10 cellular contexts compared by ENCODE assay signal in the genomic region with DNA sequence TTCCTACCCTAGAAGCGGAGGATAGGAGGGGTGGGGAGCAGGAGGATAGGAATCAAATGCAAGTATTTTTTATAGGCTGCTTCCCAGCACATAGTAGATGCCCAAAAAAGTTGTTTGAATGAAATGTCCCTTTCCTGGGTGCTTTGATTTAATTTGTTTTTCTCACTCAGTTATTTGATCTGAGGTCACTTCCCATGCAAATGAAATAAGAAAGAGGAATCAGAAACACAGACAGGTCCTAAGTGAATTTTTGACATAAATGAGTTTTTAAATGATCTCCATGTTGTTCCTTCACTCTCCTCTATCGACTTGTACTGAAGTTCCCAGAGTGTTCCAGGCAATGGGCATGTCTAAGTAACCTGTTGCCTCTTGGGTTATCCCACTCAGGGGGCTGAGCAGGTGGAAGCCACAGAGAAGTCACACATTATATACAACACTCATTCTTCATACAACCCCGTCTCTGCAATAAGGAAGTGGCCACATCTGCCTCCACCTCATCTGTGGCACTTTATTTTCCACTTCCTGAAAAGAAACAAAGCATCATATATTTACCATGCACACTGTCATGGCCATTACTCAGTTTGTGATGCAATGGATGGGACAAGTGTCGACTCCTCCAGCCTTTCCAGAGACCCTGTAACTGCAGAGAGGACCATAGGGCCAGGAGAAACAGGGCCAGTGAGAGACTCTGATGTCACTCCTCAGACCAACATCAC.
DNase-seq lines count a peak whose midpoint lies in the region; ATAC-seq and TF ChIP-seq lines count a peak whose summit lies in the region.
"Had no signal": no experiment of that assay in that cellular context is flagged by ENCODE, and none has a peak within 500 bp of the region (broad histone marks: within the 10 kb centered on the region; RNA-seq: fewer than 3 reads in every experiment).

No MANE protein-coding gene starts in this region.

- peaks cover 0 to 4% (median 0%) of the 10 kb centered on the region in 11 experiments; a peak in 2 of 22 replicates for H3K27me3 ChIP-seq in BLaER1 treated with 17β-estradiol and CSF1 and Interleukin-3, amounts not matched to agents 10 nM and 100 nM
- no peaks in the 10 kb centered on the region for H3K27me3 ChIP-seq in MG63
- H3K27me3 ChIP-seq: body of pancreas had no signal

- no TSS peak for BruUV-seq in Calu3 (replicated peaks; lab: Mats Ljungman, UMichigan)

- H3K27me3 Mint-ChIP-seq in activated CD4-positive, alpha-beta memory T cell treated with anti-CD3 and anti-CD28 coated beads, Interleukin-2, amount 10 ng/mL, durations not matched to agents 7 days and 5 days: no peaks in the 10 kb centered on the region
- no peaks in the 10 kb centered on the region for H3K27me3 Mint-ChIP-seq in Calu3 (ENCODE audit: unreplicated experiment)

- TF ChIP-seq CTCF in Calu3 (IDR thresholded peaks at IDR 0.05; ENCODE audit: unreplicated experiment): no peak

- peaks cover 23% of the 10 kb centered on the region for H3K4me1 Mint-ChIP-seq in activated CD4-positive, alpha-beta memory T cell treated with anti-CD3 and anti-CD28 coated beads, Interleukin-2, amount 10 ng/mL, durations not matched to agents 7 days and 5 days
- H3K4me1 Mint-ChIP-seq in Calu3 (ENCODE audit: low read depth, unreplicated experiment): no peaks in the 10 kb centered on the region

- H3K9me3 Mint-ChIP-seq in activated CD4-positive, alpha-beta memory T cell treated with anti-CD3 and anti-CD28 coated beads, Interleukin-2, amount 10 ng/mL, durations not matched to agents 7 days and 5 days: no peaks in the 10 kb centered on the region
- H3K9me3 Mint-ChIP-seq in Calu3 (ENCODE audit: low read depth, unreplicated experiment): no peaks in the 10 kb centered on the region

- no peaks in the 10 kb centered on the region for H3K36me3 ChIP-seq in BLaER1 treated with 17β-estradiol and CSF1 and Interleukin-3, amounts not matched to agents 10 nM and 100 nM
- no peaks in the 10 kb centered on the region for H3K36me3 ChIP-seq in MG63

- DNase-seq in activated CD4-positive, alpha-beta memory T cell treated with anti-CD3 and anti-CD28 coated beads, Interleukin-2, amount 10 ng/mL, durations not matched to agents 7 days and 5 days: peak; percentile 37
- DNase-seq in Calu3: no peak
- no peak for DNase-seq in NCI-H2227 (lab: John Stamatoyannopoulos, UW; ENCODE audit: unreplicated experiment)
- no peak for DNase-seq in OCI-M2 (lab: John Stamatoyannopoulos, UW; ENCODE audit: unreplicated experiment)
- DNase-seq in MG63: no peak

- H3K27ac ChIP-seq in BLaER1 treated with 17β-estradiol and CSF1 and Interleukin-3, amounts not matched to agents 10 nM and 100 nM: peak overlapping the region in 8 of 11 experiments; percentile 3 to 60 (median 28); a peak in 9 of 22 replicates
- H3K27ac ChIP-seq: body of pancreas, SK-N-MC had no signal

- CTCF ChIA-PET in activated CD4-positive, alpha-beta memory T cell treated with anti-CD3 and anti-CD28 coated beads, Interleukin-2, amount 10 ng/mL, durations not matched to agents 7 days and 5 days (lab: Charles Lee): no interaction called here
- CTCF ChIA-PET in Calu3 (lab: Charles Lee): no interaction called here

- no peaks in the 10 kb centered on the region for H3K36me3 Mint-ChIP-seq in activated CD4-positive, alpha-beta memory T cell treated with anti-CD3 and anti-CD28 coated beads, Interleukin-2, amount 10 ng/mL, durations not matched to agents 7 days and 5 days (ENCODE audit: low read depth)
- no peaks in the 10 kb centered on the region for H3K36me3 Mint-ChIP-seq in Calu3 (ENCODE audit: insufficient read depth, unreplicated experiment)

- intact Hi-C loops in Calu3 (cut with micrococcal nuclease; ENCODE audit: unreplicated experiment): no loop called here

- peak overlapping the region; percentile 21 to 59 (median 45); a peak in 21 of 22 replicates for H3K4me2 ChIP-seq in BLaER1 treated with 17β-estradiol and CSF1 and Interleukin-3, amounts not matched to agents 10 nM and 100 nM

- POLR2A ChIA-PET in activated CD4-positive, alpha-beta memory T cell treated with anti-CD3 and anti-CD28 coated beads, Interleukin-2, amount 10 ng/mL, durations not matched to agents 7 days and 5 days (lab: Charles Lee): no interaction called here

- no peaks in the 10 kb centered on the region for H3K9me3 ChIP-seq in BLaER1 treated with 17β-estradiol and CSF1 and Interleukin-3, amounts not matched to agents 10 nM and 100 nM (replicated peaks in 1 of 11)
- H3K9me3 ChIP-seq in MG63: no peaks in the 10 kb centered on the region
- H3K9me3 ChIP-seq: body of pancreas had no signal

- H3K4me1 ChIP-seq in BLaER1 treated with 17β-estradiol and CSF1 and Interleukin-3, amounts not matched to agents 10 nM and 100 nM: peaks cover 29 to 36% (median 29%) of the 10 kb centered on the region in 10 experiments

- no peak overlapping the region for H3K4me3 Mint-ChIP-seq in activated CD4-positive, alpha-beta memory T cell treated with anti-CD3 and anti-CD28 coated beads, Interleukin-2, amount 10 ng/mL, durations not matched to agents 7 days and 5 days
- H3K4me3 Mint-ChIP-seq in Calu3 (ENCODE audit: low read depth, unreplicated experiment): no peak overlapping the region

- ATAC-seq in GM19452 (IDR thresholded peaks at IDR 0.05; ENCODE audit: unreplicated experiment): peak; percentile 75
- peak; percentile 74 for ATAC-seq in HG03521 (IDR thresholded peaks at IDR 0.05; ENCODE audit: unreplicated experiment)
- ATAC-seq: body of pancreas had no signal

- no peak overlapping the region for H3K4me3 ChIP-seq in BLaER1 treated with 17β-estradiol and CSF1 and Interleukin-3, amounts not matched to agents 10 nM and 100 nM
- no peak overlapping the region for H3K4me3 ChIP-seq in MG63
- H3K4me3 ChIP-seq: body of pancreas, SK-N-MC had no signal

- peak overlapping the region; percentile 66 for H3K27ac Mint-ChIP-seq in activated CD4-positive, alpha-beta memory T cell treated with anti-CD3 and anti-CD28 coated beads, Interleukin-2, amount 10 ng/mL, durations not matched to agents 7 days and 5 days
- H3K27ac Mint-ChIP-seq in Calu3 (ENCODE audit: unreplicated experiment): no peak overlapping the region

- H3K9ac ChIP-seq in BLaER1 treated with 17β-estradiol and CSF1 and Interleukin-3, amounts not matched to agents 10 nM and 100 nM: no peak overlapping the region

- H4K20me1 ChIP-seq in BLaER1 treated with 17β-estradiol and CSF1 and Interleukin-3, amounts not matched to agents 10 nM and 100 nM: peaks cover 0 to under 1% (median 0%) of the 10 kb centered on the region in 11 experiments; a peak in 1 of 22 replicates
